13 cellular contexts compared by ENCODE assay signal in genomic region chr2:127066942-127067341, GRCh38. TPM values are rescaled to one million over a fixed set of nuclear protein-coding genes. Genes with fewer than 3 reads are reported as not detected.
A peak's percentile ranks its signal among the peaks of the same experiment; 100 is the strongest.
DNase-seq lines count a peak whose midpoint lies in the region; ATAC-seq and TF ChIP-seq lines count a peak whose summit lies in the region.
"Had no signal": no experiment of that assay in that cellular context is flagged by ENCODE, and none has a peak within 500 bp of the region (broad histone marks: within the 10 kb centered on the region; RNA-seq: fewer than 3 reads in every experiment).

No MANE protein-coding gene starts in this region.

- no peaks in the 10 kb centered on the region for H3K27me3 ChIP-seq in psoas muscle (ENCODE audit: insufficient read depth in 3 of 3, low read length in 2 of 3)
- H3K27me3 ChIP-seq: spleen had no signal

- ATAC-seq in psoas muscle (peak; percentile 5 to 36 (median 29)), GM19324 (IDR thresholded peaks at IDR 0.05; ENCODE audit: low FRiP score, unreplicated experiment) (no peak), GM21717 (IDR thresholded peaks at IDR 0.05; ENCODE audit: unreplicated experiment) (no peak)

- intact Hi-C loops in psoas muscle (cut with DNase I) = loop anchor here (2.0 to 5.0 kb wide), 4 partner anchors 35 to 105 kb away; no protein-coding TSS in a partner anchor

- no peak for TF ChIP-seq CTCF in fibroblast of the aortic adventitia (IDR thresholded peaks at IDR 0.05; ENCODE audit: insufficient read depth, low read length)
- TF ChIP-seq CTCF in psoas muscle (IDR thresholded peaks at IDR 0.05) = no peak

- DNase-seq in AG20443 (ENCODE audit: low spot score) = peak; percentile 92
- peak; percentile 53 for DNase-seq in RPMI7951 (ENCODE audit: low read depth)
- DNase-seq in fibroblast of the aortic adventitia (ENCODE audit: low read depth) = peak; percentile 96
- DNase-seq in psoas muscle = peak; percentile 87 to 92
- DNase-seq in NCI-H526 (lab: John Stamatoyannopoulos, UW) = no peak
- no peak for DNase-seq in AML-193 (lab: John Stamatoyannopoulos, UW)
- DNase-seq: activated T-cell treated with anti-CD3 and anti-CD28 coated beads, Interleukin-2, amount 50 U/mL, for 48 hours; COR-L47; NCI-H187; spleen; stimulated activated CD8-positive, alpha-beta memory T cell treated with anti-CD3 and anti-CD28 coated beads, Interleukin-4, amount 100 ng/mL, for 48 hours had no signal

- no peak overlapping the region for H3K4me3 ChIP-seq in fibroblast of the aortic adventitia (ENCODE audit: low read depth, low read length)
- H3K4me3 ChIP-seq in psoas muscle = no peak overlapping the region
- H3K4me3 ChIP-seq: spleen had no signal

- H3K4me1 ChIP-seq in psoas muscle = peaks cover 86% of the 10 kb centered on the region

- WGBS in psoas muscle, 3 donors = 26 to 44% (median 33%) methylated on average over 10 of the region's 10 CpGs

- no peaks in the 10 kb centered on the region for H3K9me3 ChIP-seq in psoas muscle
- H3K9me3 ChIP-seq: spleen had no signal

- H3K36me3 ChIP-seq in psoas muscle (ENCODE audit: insufficient read depth in 1 of 2, low read depth in 1 of 2) = peaks cover 4 to 41% of the 10 kb centered on the region in 2 donors

- peak overlapping the region; percentile 98 for H3K27ac ChIP-seq in psoas muscle

RNA-seq across cellular contexts. Expression of gene BIN1, which starts 40.0 kb away (rescaled TPM):
- 105 TPM in 2 replicates for total RNA-seq in RPMI7951 (2014; rRNA removed; shearing (Covaris generic))
- total RNA-seq in fibroblast of the aortic adventitia (ENCODE audit: low replicate concordance) = 45.8 and 68.7 TPM in 2 replicates
- 1,000 to 10,000 TPM; 1,036 to 1,643 (median 1,260) TPM for total RNA-seq in psoas muscle
- polyA plus RNA-seq in psoas muscle = 1,000 to 10,000 TPM in 2 of 3 donors, 100 to 1,000 TPM in 1; 615 to 1,667 (median 1,547) TPM

Comparison
In these comparisons a context has a peak if more than half of its experiments do, and no peak if none do; other contexts are left out.
1. DNase-seq: peak in AG20443 (single experiment), RPMI7951 (single experiment), fibroblast of the aortic adventitia (single experiment) and psoas muscle (2 of 2); none in NCI-H526 (0 of 2) and AML-193 (0 of 2).
2. ATAC-seq: peak in psoas muscle (4 of 4); none in GM19324 (single experiment) and GM21717 (single experiment).